ENCODE assay signal across 17 cellular contexts in the genomic region with DNA sequence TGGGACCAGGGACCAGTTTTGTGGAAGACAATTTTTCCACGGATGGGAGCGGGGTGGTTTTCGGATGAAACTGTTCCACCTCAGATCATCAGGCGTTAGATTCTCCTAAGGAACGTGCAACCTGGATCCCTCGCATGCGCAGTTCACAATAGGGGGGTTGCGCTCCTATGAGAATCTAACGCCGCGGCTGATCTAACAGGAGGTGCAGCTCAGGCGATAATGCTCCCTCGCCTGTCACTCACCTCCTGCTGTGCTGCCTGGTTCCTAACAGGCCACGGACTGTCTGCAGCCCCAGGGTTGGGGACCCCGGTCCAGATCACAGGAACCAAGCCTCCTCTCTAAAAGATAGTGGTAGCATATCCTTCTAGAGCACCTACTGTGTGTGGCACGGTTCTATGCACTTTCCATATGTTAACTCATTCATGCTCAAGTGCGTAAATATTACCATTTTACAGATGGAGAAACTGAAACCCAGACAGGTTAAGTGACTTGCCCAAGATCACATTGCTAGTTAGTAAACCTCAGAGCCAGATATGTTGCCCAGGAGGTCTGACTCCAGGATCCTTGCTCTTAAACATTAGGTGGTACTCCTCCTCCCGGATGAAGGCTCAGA. TPM values are rescaled to one million over a fixed set of nuclear protein-coding genes. Genes with fewer than 3 reads are reported as not detected.
"Had no signal": no experiment of that assay in that cellular context is flagged by ENCODE, and none has a peak within 500 bp of the region (broad histone marks: within the 10 kb centered on the region; RNA-seq: fewer than 3 reads in every experiment).

No MANE protein-coding gene starts in this region.

- H3K27me3 ChIP-seq: ovary, sigmoid colon, transverse colon, vagina had no signal

- H3K36me3 ChIP-seq: lower lobe of right lung, ovary, sigmoid colon, transverse colon, vagina had no signal

- H3K4me3 Mint-ChIP-seq: activated CD4-positive, alpha-beta memory T cell treated with anti-CD3 and anti-CD28 coated beads, Interleukin-2, amount 10 ng/mL, durations not matched to agents 7 days and 5 days; activated CD4-positive, alpha-beta T cell treated with anti-CD3 and anti-CD28 coated beads for 36 hours; activated T-cell treated with anti-CD3 and anti-CD28 coated beads, Interleukin-2, amount 50 U/mL, for 24 hours; mesothelial cell of epicardium had no signal

- H3K27ac Mint-ChIP-seq: activated CD4-positive, alpha-beta memory T cell treated with anti-CD3 and anti-CD28 coated beads, Interleukin-2, amount 10 ng/mL, durations not matched to agents 7 days and 5 days; activated CD4-positive, alpha-beta T cell treated with anti-CD3 and anti-CD28 coated beads for 36 hours; activated T-cell treated with anti-CD3 and anti-CD28 coated beads, Interleukin-2, amount 50 U/mL, for 24 hours; mesothelial cell of epicardium had no signal

- H3K9me3 ChIP-seq: lower lobe of right lung, ovary, sigmoid colon, transverse colon, vagina had no signal

- H3K27me3 Mint-ChIP-seq: activated CD4-positive, alpha-beta T cell treated with anti-CD3 and anti-CD28 coated beads for 36 hours; activated T-cell treated with anti-CD3 and anti-CD28 coated beads, Interleukin-2, amount 50 U/mL, for 24 hours had no signal

- H3K36me3 Mint-ChIP-seq: mesothelial cell of epicardium had no signal

- H3K4me3 ChIP-seq: lower lobe of right lung, ovary, transverse colon, vagina had no signal

- ATAC-seq: lower lobe of right lung had no signal

- H3K27ac ChIP-seq: lower lobe of right lung, ovary, transverse colon, vagina had no signal

- H3K9me3 Mint-ChIP-seq: activated CD4-positive, alpha-beta memory T cell treated with anti-CD3 and anti-CD28 coated beads, Interleukin-2, amount 10 ng/mL, durations not matched to agents 7 days and 5 days; activated T-cell treated with anti-CD3 and anti-CD28 coated beads, Interleukin-2, amount 50 U/mL, for 24 hours; mesothelial cell of epicardium had no signal

- DNase-seq: activated CD4-positive, alpha-beta memory T cell treated with anti-CD3 and anti-CD28 coated beads, Interleukin-2, amount 10 ng/mL, durations not matched to agents 7 days and 5 days; activated effector memory CD4-positive, alpha-beta T cell treated with Interleukin-2 at 50 U/mL for 16 hours; activated naive CD4-positive, alpha-beta T cell treated with anti-CD3 and anti-CD28 coated beads, Interleukin-2, amount 50 U/mL, for 16 hours; activated T-cell treated with anti-CD3 and anti-CD28 coated beads, Interleukin-2, amount 50 U/mL, for 24 hours; cortex of kidney; effector memory CD4-positive, alpha-beta T cell; foreskin melanocyte; lower lobe of right lung; stimulated activated CD4-positive, alpha-beta T cell treated with anti-CD3 and anti-CD28 coated beads, Interleukin-12 subunit alpha, Interleukin-12 subunit beta, amount 100 ng/mL, for 4 hours; T1000; transverse colon had no signal

RNA-seq across cellular contexts. Expression of a gene that starts 25.3 kb away (rescaled TPM):
- total RNA-seq: activated CD4-positive, alpha-beta memory T cell treated with anti-CD3 and anti-CD28 coated beads, Interleukin-2, amount 10 ng/mL, durations not matched to agents 7 days and 5 days; myocyte; vagina had no signal
